ENCODE assay signal across 21 cellular contexts in the genomic region with DNA sequence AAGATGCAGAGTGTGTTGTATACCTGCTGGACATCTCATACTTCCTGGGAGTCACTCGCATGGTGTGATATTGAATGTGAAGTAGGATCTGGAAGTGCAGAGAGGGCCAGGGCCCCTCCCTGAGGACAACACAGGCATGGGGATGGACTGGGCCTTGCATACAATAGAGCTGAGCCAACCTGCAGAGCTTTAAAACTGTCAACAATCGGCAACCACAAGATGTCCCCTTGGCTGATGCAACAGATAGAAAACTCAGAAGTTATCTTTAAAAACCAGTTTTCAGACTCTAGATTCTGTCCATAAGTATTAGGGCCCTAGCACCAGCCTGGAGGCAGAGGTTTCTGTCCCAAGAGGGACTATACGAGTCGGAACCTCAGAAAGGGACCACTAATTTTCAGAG.
"Had no signal": no experiment of that assay in that cellular context is flagged by ENCODE, and none has a peak within 500 bp of the region (broad histone marks: within the 10 kb centered on the region; RNA-seq: fewer than 3 reads in every experiment).

No MANE protein-coding gene starts in this region.

- H3K4me1 ChIP-seq: parathyroid adenoma, tibial artery had no signal

- H3K9me3 ChIP-seq: tibial artery had no signal

- ATAC-seq: right cardiac atrium had no signal

- H3K9me3 Mint-ChIP-seq: activated naive CD4-positive, alpha-beta T cell treated with anti-CD3 and anti-CD28 coated beads, Interleukin-2, amount 50 U/mL, for 24 hours; T-helper 2 cell treated with Interferon-gamma antibody and Interleukin-4, amounts not matched to agents 5 μg/mL and 100 μg/mL, for 36 hours had no signal

- H2AFZ ChIP-seq: parathyroid adenoma had no signal

- H3K4me3 Mint-ChIP-seq: activated naive CD4-positive, alpha-beta T cell treated with anti-CD3 and anti-CD28 coated beads, Interleukin-2, amount 50 U/mL, for 24 hours; brain; nephron progenitor cell; stimulated activated naive CD8-positive, alpha-beta T cell treated with anti-CD3 and anti-CD28 coated beads, Interleukin-15, amount 100 ng/mL, for 72 hours; T-helper 2 cell treated with Interferon-gamma antibody and Interleukin-4, amounts not matched to agents 5 μg/mL and 100 μg/mL, for 36 hours had no signal

- DNase-seq: activated CD4-positive, alpha-beta T cell treated with anti-CD3 and anti-CD28 coated beads for 1 hour; activated CD4-positive, alpha-beta T cell treated with anti-CD3 and anti-CD28 coated beads, Interleukin-2, amount 50 U/mL, for 1 hour; activated gamma-delta T cell treated with Interleukin-2 at 50 U/mL for 16 hours; activated T-cell treated with anti-CD3 and anti-CD28 coated beads, Interleukin-2, amount 50 U/mL, for 1 hour; aorta; caudate nucleus; effector memory CD4-positive, alpha-beta T cell; islet precursor cell; left cardiac atrium; nephron progenitor cell; right cardiac atrium; stimulated activated CD4-positive, alpha-beta T cell treated with anti-CD3 and anti-CD28 coated beads, Interleukin-1b, Interleukin-23, amount 100 ng/mL, for 48 hours; stimulated activated naive CD8-positive, alpha-beta T cell treated with anti-CD3 and anti-CD28 coated beads, Interleukin-15, amount 100 ng/mL, for 72 hours; tibial artery; WERI-Rb-1 had no signal

- H3K4me3 ChIP-seq: heart right ventricle, skin epidermis, tibial artery had no signal

- H3K27me3 ChIP-seq: heart right ventricle, tibial artery had no signal

- H3K36me3 ChIP-seq: heart right ventricle, tibial artery, WERI-Rb-1 had no signal

- H3K27ac Mint-ChIP-seq: activated naive CD4-positive, alpha-beta T cell treated with anti-CD3 and anti-CD28 coated beads, Interleukin-2, amount 50 U/mL, for 24 hours; nephron progenitor cell; T-helper 2 cell treated with Interferon-gamma antibody and Interleukin-4, amounts not matched to agents 5 μg/mL and 100 μg/mL, for 36 hours had no signal

- H3K27ac ChIP-seq: parathyroid adenoma, skin epidermis, tibial artery, WERI-Rb-1 had no signal

- H3K36me3 Mint-ChIP-seq: activated naive CD4-positive, alpha-beta T cell treated with anti-CD3 and anti-CD28 coated beads, Interleukin-2, amount 50 U/mL, for 24 hours; brain had no signal

- H3K9ac ChIP-seq: parathyroid adenoma had no signal

- H3K27me3 Mint-ChIP-seq: activated naive CD4-positive, alpha-beta T cell treated with anti-CD3 and anti-CD28 coated beads, Interleukin-2, amount 50 U/mL, for 24 hours had no signal

- H3K79me2 ChIP-seq: parathyroid adenoma had no signal

- H3K4me1 Mint-ChIP-seq: activated naive CD4-positive, alpha-beta T cell treated with anti-CD3 and anti-CD28 coated beads, Interleukin-2, amount 50 U/mL, for 24 hours; stimulated activated naive CD8-positive, alpha-beta T cell treated with anti-CD3 and anti-CD28 coated beads, Interleukin-15, amount 100 ng/mL, for 72 hours had no signal
